Comparison of ENCODE assay signal across 12 cellular contexts in the genomic region with DNA sequence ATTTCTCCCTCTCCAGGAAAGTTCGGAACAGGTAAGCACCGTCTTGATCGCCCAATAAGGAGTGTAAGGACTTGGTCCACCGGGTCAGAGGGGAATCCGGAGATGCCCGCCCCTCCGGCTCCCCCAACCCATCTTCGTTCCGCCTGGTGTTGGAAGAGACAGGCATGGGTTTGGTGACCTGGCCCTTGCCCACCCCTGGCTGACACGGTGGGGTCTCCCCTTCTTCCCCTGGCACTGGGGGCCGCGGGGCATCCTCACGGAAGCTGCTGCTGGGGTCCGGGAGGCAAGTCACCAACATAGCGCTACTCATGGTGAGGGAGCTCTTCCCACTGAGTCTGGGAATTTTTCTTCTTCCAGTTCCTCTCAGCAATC. TPM values are rescaled to one million over a fixed set of nuclear protein-coding genes. Genes with fewer than 3 reads are reported as not detected.
A peak's percentile ranks its signal among the peaks of the same experiment; 100 is the strongest.
DNase-seq lines count a peak whose midpoint lies in the region; ATAC-seq, FAIRE-seq and TF ChIP-seq lines count a peak whose summit lies in the region.
"Had no signal": no experiment of that assay in that cellular context is flagged by ENCODE, and none has a peak within 500 bp of the region (broad histone marks: within the 10 kb centered on the region; RNA-seq: fewer than 3 reads in every experiment).

No MANE protein-coding gene starts in this region.

- no peaks in the 10 kb centered on the region for H3K27me3 ChIP-seq in small intestine (ENCODE audit: control insufficient read depth in 2 of 2, insufficient read depth in 2 of 2, low read length in 2 of 2)
- H3K27me3 ChIP-seq in breast epithelium: no peaks in the 10 kb centered on the region

- no peak for FAIRE-seq in small intestine (lab: Jason Lieb, UNC)

- 26 to 55% (median 51%) methylated on average over 12 to 15 of the region's 15 CpGs for WGBS in small intestine, 3 donors

- intact Hi-C loops in activated CD8-positive, alpha-beta T cell treated with anti-CD3 and anti-CD28 coated beads for 36 hours (cut with micrococcal nuclease): loop anchor here (5.0 to 10.0 kb wide), 2 partner anchors 266 to 323 kb away; no protein-coding TSS in a partner anchor
- intact Hi-C loops in activated CD4-positive, alpha-beta memory T cell treated with anti-CD3 and anti-CD28 coated beads for 36 hours (cut with micrococcal nuclease): loop anchor here (10.0 kb wide), 2 partner anchors 103 to 607 kb away; no protein-coding TSS in a partner anchor
- intact Hi-C loops in breast epithelium (cut with DNase I; ENCODE audit: low total_unique reads): no loop called here

- H3K9me3 ChIP-seq in iPS-18c (ENCODE audit: control insufficient read depth, insufficient read depth, low read length) (no peaks in the 10 kb centered on the region), small intestine (ENCODE audit: control insufficient read depth, low read depth) (no peaks in the 10 kb centered on the region), breast epithelium (no peaks in the 10 kb centered on the region)

- POLR2A ChIA-PET in activated CD8-positive, alpha-beta T cell treated with anti-CD3 and anti-CD28 coated beads for 36 hours (lab: Charles Lee): interaction anchor here (1.6 kb wide), 1 partner anchor 99 kb away, joined by 3 read pairs; no protein-coding TSS in a partner anchor
- POLR2A ChIA-PET in activated CD8-positive, alpha-beta T cell treated with anti-CD3 and anti-CD28 coated beads, Interleukin-2, amount 10 ng/mL, durations not matched to agents 7 days and 5 days (lab: Charles Lee): no interaction called here
- POLR2A ChIA-PET in activated CD4-positive, alpha-beta memory T cell treated with anti-CD3 and anti-CD28 coated beads for 36 hours (lab: Charles Lee): interaction anchor here (0.6 to 1.1 kb wide), 2 partner anchors 27 to 32 kb away, joined by 3 read pairs; no protein-coding TSS in a partner anchor

- peak overlapping the region; percentile 71 for H3K4me3 Mint-ChIP-seq in activated CD8-positive, alpha-beta T cell treated with anti-CD3 and anti-CD28 coated beads for 36 hours
- no peak overlapping the region for H3K4me3 Mint-ChIP-seq in activated CD8-positive, alpha-beta T cell treated with anti-CD3 and anti-CD28 coated beads, Interleukin-2, amount 10 ng/mL, durations not matched to agents 7 days and 5 days
- H3K4me3 Mint-ChIP-seq in activated CD4-positive, alpha-beta memory T cell treated with anti-CD3 and anti-CD28 coated beads for 36 hours: peak overlapping the region; percentile 76

- no peak for ATAC-seq in activated CD8-positive, alpha-beta T cell treated with anti-CD3 and anti-CD28 coated beads for 36 hours
- ATAC-seq in activated CD8-positive, alpha-beta T cell treated with anti-CD3 and anti-CD28 coated beads, Interleukin-2, amount 10 ng/mL, durations not matched to agents 7 days and 5 days: no peak
- ATAC-seq in HG03460 (IDR thresholded peaks at IDR 0.05; ENCODE audit: unreplicated experiment): no peak

- H3K36me3 ChIP-seq in small intestine (ENCODE audit: control insufficient read depth in 2 of 2, insufficient read depth in 2 of 2, low read length in 2 of 2) (no peaks in the 10 kb centered on the region), breast epithelium (no peaks in the 10 kb centered on the region)

- CTCF ChIA-PET in activated CD8-positive, alpha-beta T cell treated with anti-CD3 and anti-CD28 coated beads for 36 hours (lab: Charles Lee): interaction anchor here (0.6 to 4.9 kb wide), 2 partner anchors 19 to 326 kb away, joined by 3 to 27 read pairs; no protein-coding TSS in a partner anchor
- CTCF ChIA-PET in activated CD8-positive, alpha-beta T cell treated with anti-CD3 and anti-CD28 coated beads, Interleukin-2, amount 10 ng/mL, durations not matched to agents 7 days and 5 days (lab: Charles Lee): interaction anchor here (1.3 to 4.7 kb wide), 2 partner anchors 264 to 326 kb away, joined by 4 to 41 read pairs; no protein-coding TSS in a partner anchor
- CTCF ChIA-PET in activated CD4-positive, alpha-beta memory T cell treated with anti-CD3 and anti-CD28 coated beads for 36 hours (lab: Charles Lee): interaction anchor here (1.2 to 3.6 kb wide), 3 partner anchors 327 to 608 kb away, joined by 4 to 38 read pairs (median 4); no protein-coding TSS in a partner anchor

- no peak for DNase-seq in activated CD8-positive, alpha-beta T cell treated with anti-CD3 and anti-CD28 coated beads for 36 hours
- DNase-seq in activated CD8-positive, alpha-beta T cell treated with anti-CD3 and anti-CD28 coated beads, Interleukin-2, amount 10 ng/mL, durations not matched to agents 7 days and 5 days: no peak
- DNase-seq in activated CD4-positive, alpha-beta memory T cell treated with anti-CD3 and anti-CD28 coated beads for 36 hours: no peak
- DNase-seq in small intestine: no peak
- no peak for DNase-seq in breast epithelium (ENCODE audit: low spot score in 2 of 2)
- DNase-seq: activated CD4-positive, alpha-beta T cell treated with anti-CD3 and anti-CD28 coated beads for 1 hour; DMS53; NCI-H2227 treated with DMSO at 0.1 percent for 48 hours had no signal

- peak overlapping the region; percentile 93 for H3K4me3 ChIP-seq in iPS-18c (ENCODE audit: insufficient read depth, low read depth, low read length)
- peak overlapping the region in 4 of 7 experiments; percentile 65 to 81 (median 74) for H3K4me3 ChIP-seq in skin epidermis
- H3K4me3 ChIP-seq in small intestine (ENCODE audit: low read depth in 1 of 2, low read length in 2 of 2): no peak overlapping the region
- peak overlapping the region in 1 of 3 donors; percentile 91 for H3K4me3 ChIP-seq in breast epithelium

- no peak overlapping the region for H3K27ac Mint-ChIP-seq in activated CD8-positive, alpha-beta T cell treated with anti-CD3 and anti-CD28 coated beads for 36 hours
- H3K27ac Mint-ChIP-seq in activated CD8-positive, alpha-beta T cell treated with anti-CD3 and anti-CD28 coated beads, Interleukin-2, amount 10 ng/mL, durations not matched to agents 7 days and 5 days: no peak overlapping the region
- H3K27ac Mint-ChIP-seq in activated CD4-positive, alpha-beta memory T cell treated with anti-CD3 and anti-CD28 coated beads for 36 hours: no peak overlapping the region

- no peak for TF ChIP-seq POLR2A in breast epithelium (IDR thresholded peaks at IDR 0.05)

- TF ChIP-seq CTCF in activated CD8-positive, alpha-beta T cell treated with anti-CD3 and anti-CD28 coated beads for 36 hours (IDR thresholded peaks at IDR 0.05): no peak
- no peak for TF ChIP-seq CTCF in breast epithelium (IDR thresholded peaks at IDR 0.05)

- H3K27me3 Mint-ChIP-seq in activated CD8-positive, alpha-beta T cell treated with anti-CD3 and anti-CD28 coated beads for 36 hours: peaks cover 4% of the 10 kb centered on the region
- peaks cover 8% of the 10 kb centered on the region for H3K27me3 Mint-ChIP-seq in activated CD8-positive, alpha-beta T cell treated with anti-CD3 and anti-CD28 coated beads, Interleukin-2, amount 10 ng/mL, durations not matched to agents 7 days and 5 days (ENCODE audit: low read depth)
- H3K27me3 Mint-ChIP-seq in activated CD4-positive, alpha-beta memory T cell treated with anti-CD3 and anti-CD28 coated beads for 36 hours: no peaks in the 10 kb centered on the region

- H3K36me3 Mint-ChIP-seq in activated CD8-positive, alpha-beta T cell treated with anti-CD3 and anti-CD28 coated beads for 36 hours (ENCODE audit: low read depth): no peaks in the 10 kb centered on the region
- H3K36me3 Mint-ChIP-seq in activated CD8-positive, alpha-beta T cell treated with anti-CD3 and anti-CD28 coated beads, Interleukin-2, amount 10 ng/mL, durations not matched to agents 7 days and 5 days (ENCODE audit: low read depth): peaks cover 2% of the 10 kb centered on the region
- peaks cover 1% of the 10 kb centered on the region for H3K36me3 Mint-ChIP-seq in activated CD4-positive, alpha-beta memory T cell treated with anti-CD3 and anti-CD28 coated beads for 36 hours

- H3K4me1 ChIP-seq in small intestine (ENCODE audit: control insufficient read depth in 2 of 2, insufficient read depth in 1 of 2, low read depth in 1 of 2, low read length in 1 of 2) (peaks cover 4 to 10% of the 10 kb centered on the region in 2 donors), breast epithelium (peaks cover 0 to 5% of the 10 kb centered on the region in 2 donors)

- H3K4me1 Mint-ChIP-seq in activated CD8-positive, alpha-beta T cell treated with anti-CD3 and anti-CD28 coated beads for 36 hours (ENCODE audit: low read depth): peaks cover 18% of the 10 kb centered on the region
- peaks cover 20% of the 10 kb centered on the region for H3K4me1 Mint-ChIP-seq in activated CD8-positive, alpha-beta T cell treated with anti-CD3 and anti-CD28 coated beads, Interleukin-2, amount 10 ng/mL, durations not matched to agents 7 days and 5 days (ENCODE audit: low read depth)
- H3K4me1 Mint-ChIP-seq in activated CD4-positive, alpha-beta memory T cell treated with anti-CD3 and anti-CD28 coated beads for 36 hours (ENCODE audit: low read depth): peaks cover 22% of the 10 kb centered on the region

- H3K9me3 Mint-ChIP-seq in activated CD8-positive, alpha-beta T cell treated with anti-CD3 and anti-CD28 coated beads for 36 hours: no peaks in the 10 kb centered on the region
- H3K9me3 Mint-ChIP-seq in activated CD8-positive, alpha-beta T cell treated with anti-CD3 and anti-CD28 coated beads, Interleukin-2, amount 10 ng/mL, durations not matched to agents 7 days and 5 days (ENCODE audit: insufficient read depth): no peaks in the 10 kb centered on the region
- H3K9me3 Mint-ChIP-seq in activated CD4-positive, alpha-beta memory T cell treated with anti-CD3 and anti-CD28 coated beads for 36 hours: no peaks in the 10 kb centered on the region

- H3K27ac ChIP-seq in skin epidermis: peak overlapping the region in 16 of 21 experiments; percentile 14 to 98 (median 94)
- no peak overlapping the region for H3K27ac ChIP-seq in small intestine (ENCODE audit: low read depth in 1 of 2, low read length in 1 of 2)
- peak overlapping the region in 1 of 2 donors; percentile 97 for H3K27ac ChIP-seq in breast epithelium
- H3K27ac ChIP-seq: epithelial cell of prostate had no signal

RNA-seq across cellular contexts. Expression of a gene that starts 3.2 kb away (rescaled TPM):
- total RNA-seq in activated CD8-positive, alpha-beta T cell treated with anti-CD3 and anti-CD28 coated beads for 36 hours: 1 to 10 TPM in 1 of 2 experiments, under 1 TPM in 1; 0.69 to 1.0 TPM
- total RNA-seq in activated CD8-positive, alpha-beta T cell treated with anti-CD3 and anti-CD28 coated beads, Interleukin-2, amount 10 ng/mL, durations not matched to agents 7 days and 5 days: 1 to 10 TPM; 4.7 to 5.3 TPM
- total RNA-seq in activated CD4-positive, alpha-beta memory T cell treated with anti-CD3 and anti-CD28 coated beads for 36 hours: 1 to 10 TPM; 3.9 to 4.4 TPM
- 1 to 10 TPM in 2 of 3 donors, under 1 TPM in 1; 0.89 to 9.9 (median 2.2) TPM for polyA plus RNA-seq in small intestine
- total RNA-seq in breast epithelium: 10 to 100 TPM in 2 of 3 donors, 1 to 10 TPM in 1; 8.3 to 13.1 (median 10.5) TPM

Comparison
In these comparisons a context has a peak if more than half of its experiments do, and no peak if none do; other contexts are left out.
1. H3K4me3 ChIP-seq: peak in iPS-18c (single experiment) and skin epidermis (4 of 7); none in small intestine (0 of 2).
2. H3K27ac ChIP-seq: peak in skin epidermis (16 of 21); none in small intestine (0 of 2).